In genomic region chr4:2262145-2262943, GRCh38 we compare ENCODE assay signal across 8 cellular contexts. TPM values are rescaled to one million over a fixed set of nuclear protein-coding genes. Genes with fewer than 3 reads are reported as not detected.
DNase-seq lines count a peak whose midpoint lies in the region; ATAC-seq and TF ChIP-seq lines count a peak whose summit lies in the region.

No MANE protein-coding gene starts in this region.

- peaks cover 28% of the 10 kb centered on the region for H3K4me1 ChIP-seq in mucosa of stomach (ENCODE audit: control insufficient read depth, insufficient read depth, low read length)

- no peaks in the 10 kb centered on the region for H3K9me3 ChIP-seq in mucosa of stomach (ENCODE audit: control insufficient read depth, low read length)

- H3K9ac ChIP-seq in mucosa of stomach (ENCODE audit: low read length): peak overlapping the region; percentile 72

- ATAC-seq in GM21737 (IDR thresholded peaks at IDR 0.05; ENCODE audit: unreplicated experiment): peak; percentile 80
- peak; percentile 97 for ATAC-seq in esophagus mucosa

- H3K36me3 ChIP-seq in mucosa of stomach (ENCODE audit: control insufficient read depth, insufficient read depth, low read length): no peaks in the 10 kb centered on the region

- H3K27me3 ChIP-seq in mucosa of stomach (ENCODE audit: control insufficient read depth, insufficient read depth, low read length): no peaks in the 10 kb centered on the region

- DNase-seq in DMS79 (lab: John Stamatoyannopoulos, UW) (peak; percentile 82), KG1 (lab: John Stamatoyannopoulos, UW) (peak; percentile 96)
- DNase-seq in activated T-cell treated with anti-CD3 and anti-CD28 coated beads, Interleukin-2, amount 50 U/mL, for 48 hours: peak; percentile 98
- DNase-seq in stimulated activated CD8-positive, alpha-beta memory T cell treated with anti-CD3 and anti-CD28 coated beads, Interleukin-4, amount 100 ng/mL, for 48 hours: peak; percentile 96

- H3K4me3 ChIP-seq in mucosa of stomach (ENCODE audit: low read length): peak overlapping the region; percentile 63

TF ChIP-seq in PFSK-1, 5 proteins besides CTCF, POLR2A, EP300 and RAD21:
- TF ChIP-seq, protein P1, sequence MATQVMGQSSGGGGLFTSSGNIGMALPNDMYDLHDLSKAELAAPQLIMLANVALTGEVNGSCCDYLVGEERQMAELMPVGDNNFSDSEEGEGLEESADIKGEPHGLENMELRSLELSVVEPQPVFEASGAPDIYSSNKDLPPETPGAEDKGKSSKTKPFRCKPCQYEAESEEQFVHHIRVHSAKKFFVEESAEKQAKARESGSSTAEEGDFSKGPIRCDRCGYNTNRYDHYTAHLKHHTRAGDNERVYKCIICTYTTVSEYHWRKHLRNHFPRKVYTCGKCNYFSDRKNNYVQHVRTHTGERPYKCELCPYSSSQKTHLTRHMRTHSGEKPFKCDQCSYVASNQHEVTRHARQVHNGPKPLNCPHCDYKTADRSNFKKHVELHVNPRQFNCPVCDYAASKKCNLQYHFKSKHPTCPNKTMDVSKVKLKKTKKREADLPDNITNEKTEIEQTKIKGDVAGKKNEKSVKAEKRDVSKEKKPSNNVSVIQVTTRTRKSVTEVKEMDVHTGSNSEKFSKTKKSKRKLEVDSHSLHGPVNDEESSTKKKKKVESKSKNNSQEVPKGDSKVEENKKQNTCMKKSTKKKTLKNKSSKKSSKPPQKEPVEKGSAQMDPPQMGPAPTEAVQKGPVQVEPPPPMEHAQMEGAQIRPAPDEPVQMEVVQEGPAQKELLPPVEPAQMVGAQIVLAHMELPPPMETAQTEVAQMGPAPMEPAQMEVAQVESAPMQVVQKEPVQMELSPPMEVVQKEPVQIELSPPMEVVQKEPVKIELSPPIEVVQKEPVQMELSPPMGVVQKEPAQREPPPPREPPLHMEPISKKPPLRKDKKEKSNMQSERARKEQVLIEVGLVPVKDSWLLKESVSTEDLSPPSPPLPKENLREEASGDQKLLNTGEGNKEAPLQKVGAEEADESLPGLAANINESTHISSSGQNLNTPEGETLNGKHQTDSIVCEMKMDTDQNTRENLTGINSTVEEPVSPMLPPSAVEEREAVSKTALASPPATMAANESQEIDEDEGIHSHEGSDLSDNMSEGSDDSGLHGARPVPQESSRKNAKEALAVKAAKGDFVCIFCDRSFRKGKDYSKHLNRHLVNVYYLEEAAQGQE (IDR thresholded peaks at IDR 0.05; ENCODE audit: insufficient read depth in 1 of 2, low read depth in 2 of 2, low read length in 2 of 2): no peak
- peak; percentile 58; the same call in 1 of the 2 replicates for TF ChIP-seq TAF1 (IDR thresholded peaks at IDR 0.05; ENCODE audit: borderline replicate concordance, insufficient read depth, low read length)
- TF ChIP-seq FOXP2 (optimal IDR thresholded peaks at IDR 0.05; ENCODE audit: borderline replicate concordance, extremely low read depth, extremely low read length, insufficient read depth): no peak
- no peak for TF ChIP-seq SIN3A (IDR thresholded peaks at IDR 0.05; ENCODE audit: borderline replicate concordance, insufficient read depth, low read length)
- TF ChIP-seq POLR2AphosphoS5 (IDR thresholded peaks at IDR 0.05; ENCODE audit: low read depth, low read length): peak; percentile 90

RNA-seq across cellular contexts. Expression of gene MXD4, which starts 0.4 kb away (rescaled TPM):
- 20.9 TPM for polyA plus RNA-seq in PFSK-1 (2012; ENCODE audit: insufficient read length, low read depth)
- total RNA-seq in esophagus mucosa: 21.1 TPM

RNA-seq across cellular contexts. Expression of gene HAUS3, which starts 20.4 kb away (rescaled TPM):
- polyA plus RNA-seq in PFSK-1 (2012; ENCODE audit: insufficient read length, low read depth): 5.1 TPM
- total RNA-seq in esophagus mucosa: 5.7 TPM

RNA-seq across cellular contexts. Expression of gene POLN, which starts 20.4 kb away (rescaled TPM):
- 0.43 TPM for polyA plus RNA-seq in PFSK-1 (2012; ENCODE audit: insufficient read length, low read depth)
- 1.1 TPM for total RNA-seq in esophagus mucosa

Comparison
In these comparisons a context has a peak if more than half of its experiments do, and no peak if none do; other contexts are left out.
1. Peak in every context shown above with its lines: DNase-seq, ATAC-seq and H3K4me3 ChIP-seq.